22 cellular contexts compared by ENCODE assay signal in the genomic region with DNA sequence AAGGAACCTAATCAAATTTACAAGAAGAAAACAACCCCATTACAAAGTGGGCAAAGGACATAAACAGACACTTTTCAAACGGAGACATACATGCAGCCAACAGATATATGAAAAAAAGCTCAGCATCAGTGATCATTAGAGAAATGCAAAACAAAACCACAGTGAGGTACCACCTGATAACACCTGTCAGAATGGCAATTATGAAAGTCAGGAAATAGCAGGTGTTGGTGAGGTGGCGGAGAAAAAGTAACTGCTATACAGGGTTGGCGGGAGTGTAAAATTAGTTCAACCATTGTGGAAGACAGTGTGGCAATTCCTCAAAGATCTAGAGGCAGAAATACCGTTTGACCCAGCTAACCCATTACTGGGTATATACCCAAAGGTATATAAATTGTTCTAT. TPM values are rescaled to one million over a fixed set of nuclear protein-coding genes. Genes with fewer than 3 reads are reported as not detected.
DNase-seq lines count a peak whose midpoint lies in the region; ATAC-seq and TF ChIP-seq lines count a peak whose summit lies in the region.
"Had no signal": no experiment of that assay in that cellular context is flagged by ENCODE, and none has a peak within 500 bp of the region (broad histone marks: within the 10 kb centered on the region; RNA-seq: fewer than 3 reads in every experiment).

No MANE protein-coding gene starts in this region.

- no TSS peak for BruUV-seq in OCI-LY7 (replicated peaks; lab: Mats Ljungman, UMichigan)

- H3K27me3 ChIP-seq in spleen (replicated peaks in 1 of 7): no peaks in the 10 kb centered on the region
- H3K27me3 ChIP-seq in upper lobe of right lung: no peaks in the 10 kb centered on the region
- H3K27me3 ChIP-seq: BLaER1, Peyer's patch, SJCRH30 had no signal

- H3K79me2 ChIP-seq in OCI-LY7 (ENCODE audit: insufficient read depth, low read depth, low read length): peaks cover 10% of the 10 kb centered on the region; the same call in 1 of the 2 replicates

- TF ChIP-seq POLR2A in spleen (IDR thresholded peaks at IDR 0.05): no peak

- H4K20me1 ChIP-seq in OCI-LY7 (ENCODE audit: insufficient read depth, low read length): no peaks in the 10 kb centered on the region
- H4K20me1 ChIP-seq: BLaER1 had no signal

- no peaks in the 10 kb centered on the region for H3K9me3 ChIP-seq in OCI-LY7 (ENCODE audit: low read length)
- no peaks in the 10 kb centered on the region for H3K9me3 ChIP-seq in spleen
- no peaks in the 10 kb centered on the region for H3K9me3 ChIP-seq in upper lobe of right lung
- H3K9me3 ChIP-seq: BLaER1, Peyer's patch, SJCRH30 had no signal

- H3K9me2 ChIP-seq in OCI-LY7 (ENCODE audit: insufficient read depth, low read length): no peaks in the 10 kb centered on the region

- no peak overlapping the region for H2AFZ ChIP-seq in OCI-LY7 (ENCODE audit: low read length)

- DNase-seq in OCI-LY7 (ENCODE audit: low spot score) (peak; percentile 80), spleen (no peak), NCI-H2227 treated with DMSO at 0.1 percent for 48 hours (lab: John Stamatoyannopoulos, UW) (no peak), upper lobe of right lung (no peak)
- DNase-seq: Calu3; CD4-positive, alpha-beta T cell; GDM1; H7; Karpas-422; MV-4-11; NCI-H1694 treated with DMSO at 0.1 percent for 48 hours; NCI-H2081 treated with DMSO at 0.1 percent for 48 hours; NCI-H774; NK-92 treated with Interleukin-12 subunit alpha and Interleukin-12 subunit beta, amount 100 ng/mL, for 24 hours; Peyer's patch; SJCRH30; T-cell had no signal

- CTCF ChIA-PET in OCI-LY7 (lab: Charles Lee; ENCODE audit: unreplicated experiment): no interaction called here

- TF ChIP-seq CTCF in OCI-LY7 (conservative IDR thresholded peaks at IDR 0.05; ENCODE audit: low read length): no peak
- TF ChIP-seq CTCF in spleen (IDR thresholded peaks at IDR 0.05 in 8 of 11, conservative IDR thresholded peaks at IDR 0.05 in 3 of 11): no peak
- no peak for TF ChIP-seq CTCF in upper lobe of right lung (IDR thresholded peaks at IDR 0.05)

- H3K4me1 ChIP-seq in OCI-LY7 (ENCODE audit: insufficient read depth, low read length, poor library complexity, severe bottlenecking): peaks cover 64% of the 10 kb centered on the region
- H3K4me1 ChIP-seq in spleen: no peaks in the 10 kb centered on the region
- H3K4me1 ChIP-seq in upper lobe of right lung: no peaks in the 10 kb centered on the region
- H3K4me1 ChIP-seq: BLaER1, Peyer's patch, SJCRH30 had no signal

- H3K4me3 ChIP-seq in OCI-LY7 (ENCODE audit: low read depth, low read length, poor library complexity, severe bottlenecking) (peak overlapping the region; percentile 53), spleen (no peak overlapping the region), upper lobe of right lung (no peak overlapping the region)
- H3K4me3 ChIP-seq: BLaER1, Peyer's patch, SJCRH30 had no signal

- WGBS in spleen, 5 donors: 78 to 89% (median 84%) methylated on average over 4 of the region's 4 CpGs; no CpG with 5 or more reads in 2 of the 5 donors

- POLR2A ChIA-PET in OCI-LY7 (lab: Charles Lee): interaction anchor here (0.6 to 1.8 kb wide), 7 partner anchors 9 to 175 kb away, joined by 3 to 7 read pairs (median 4); partner anchors contain the start of gene KDM5D

- intact Hi-C loops in OCI-LY7 (cut with micrococcal nuclease; ENCODE audit: unreplicated experiment): loop anchor here (1.0 to 2.0 kb wide), 3 partner anchors 31 to 172 kb away; partner anchors contain the start of gene KDM5D
- intact Hi-C loops in spleen (cut with DNase I; ENCODE audit: low total_unique reads): no loop called here
- intact Hi-C loops in upper lobe of right lung (cut with DNase I): no loop called here

- H3K36me3 ChIP-seq in OCI-LY7 (ENCODE audit: insufficient read depth, low read length): peaks cover 91% of the 10 kb centered on the region
- H3K36me3 ChIP-seq in spleen: peaks cover 0 to 99% (median 0%) of the 10 kb centered on the region in 6 donors
- peaks cover 63% of the 10 kb centered on the region for H3K36me3 ChIP-seq in upper lobe of right lung
- H3K36me3 ChIP-seq: BLaER1, SJCRH30 had no signal

- ATAC-seq in GM21390 (IDR thresholded peaks at IDR 0.05; ENCODE audit: unreplicated experiment): peak; percentile 38
- ATAC-seq in HG03280 (IDR thresholded peaks at IDR 0.05; ENCODE audit: unreplicated experiment): peak; percentile 41
- no peak for ATAC-seq in HG03442 (IDR thresholded peaks at IDR 0.05; ENCODE audit: unreplicated experiment)
- no peak for ATAC-seq in upper lobe of right lung
- ATAC-seq: T-cell had no signal

- peak overlapping the region; percentile 62 for H3K4me2 ChIP-seq in OCI-LY7 (ENCODE audit: low read length)
- H3K4me2 ChIP-seq: BLaER1 had no signal

- peak overlapping the region; percentile 95 for H3K27ac ChIP-seq in OCI-LY7 (ENCODE audit: low read depth, low read length, poor library complexity, severe bottlenecking)
- no peak overlapping the region for H3K27ac ChIP-seq in spleen
- H3K27ac ChIP-seq in upper lobe of right lung: no peak overlapping the region
- H3K27ac ChIP-seq: BLaER1, Peyer's patch, SJCRH30 had no signal

RNA-seq across cellular contexts. Expression of gene KDM5D, which starts 31.1 kb away (rescaled TPM):
- total RNA-seq in OCI-LY7 (2014; rRNA removed; shearing (Covaris generic)): 47.0 and 48.3 TPM in 2 replicates
- 52.4 and 59.9 TPM in 2 replicates for total RNA-seq in OCI-LY7 (2022)
- 100 to 1,000 TPM in 1 of 7 donors, 10 to 100 TPM in 1, under 1 TPM in 2, not detected in 3; 0.09 to 140 (median 35.2) TPM for total RNA-seq in spleen
- polyA plus RNA-seq in spleen: 10 to 100 TPM in 2 of 3 donors, not detected in 1; 22.7 to 37.7 TPM
- total RNA-seq in upper lobe of right lung: 73.1 TPM
- total RNA-seq: Calu3, H7 had no signal
- polyA plus RNA-seq: IgD-negative memory B cell had no signal

Comparison
In these comparisons a context has a peak if more than half of its experiments do, and no peak if none do; other contexts are left out.
1. ATAC-seq: peak in GM21390 (single experiment) and HG03280 (single experiment); none in HG03442 (single experiment) and upper lobe of right lung (single experiment).